1 cellular context compared by ENCODE assay signal in the genomic region with DNA sequence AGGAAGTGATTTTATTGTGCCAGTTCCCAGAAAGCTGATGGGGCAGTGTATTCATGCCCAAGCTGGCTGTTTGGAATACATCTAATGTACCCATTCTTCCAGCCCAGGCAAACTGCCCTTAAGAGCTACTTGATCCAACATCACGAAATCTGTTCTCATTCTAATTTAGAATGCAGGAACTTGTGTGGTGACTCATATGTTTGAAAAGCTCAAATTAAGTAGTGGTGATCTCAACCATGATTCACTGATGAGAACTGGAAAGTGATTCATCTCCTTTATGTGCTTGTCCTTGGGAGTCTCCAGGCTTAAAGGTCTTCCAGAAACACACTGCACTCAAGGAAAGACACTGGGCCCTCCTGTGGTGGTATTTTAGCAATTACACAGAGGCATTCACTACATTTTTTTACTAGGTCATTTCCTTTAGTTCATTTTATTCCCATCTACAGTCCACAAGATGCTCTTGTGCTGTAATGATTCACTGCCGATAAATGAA.
TF ChIP-seq lines count a peak whose summit lies in the region.

No MANE protein-coding gene starts in this region.

TF ChIP-seq in HEK293, 187 proteins besides CTCF, POLR2A, EP300 and RAD21 (continued from another document and continues in another):
- TF ChIP-seq, protein P1, sequence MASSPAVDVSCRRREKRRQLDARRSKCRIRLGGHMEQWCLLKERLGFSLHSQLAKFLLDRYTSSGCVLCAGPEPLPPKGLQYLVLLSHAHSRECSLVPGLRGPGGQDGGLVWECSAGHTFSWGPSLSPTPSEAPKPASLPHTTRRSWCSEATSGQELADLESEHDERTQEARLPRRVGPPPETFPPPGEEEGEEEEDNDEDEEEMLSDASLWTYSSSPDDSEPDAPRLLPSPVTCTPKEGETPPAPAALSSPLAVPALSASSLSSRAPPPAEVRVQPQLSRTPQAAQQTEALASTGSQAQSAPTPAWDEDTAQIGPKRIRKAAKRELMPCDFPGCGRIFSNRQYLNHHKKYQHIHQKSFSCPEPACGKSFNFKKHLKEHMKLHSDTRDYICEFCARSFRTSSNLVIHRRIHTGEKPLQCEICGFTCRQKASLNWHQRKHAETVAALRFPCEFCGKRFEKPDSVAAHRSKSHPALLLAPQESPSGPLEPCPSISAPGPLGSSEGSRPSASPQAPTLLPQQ (tag by site-specific recombination; IDR thresholded peaks at IDR 0.05), result peak; percentile 88
- TF ChIP-seq ZNF248 (tag by site-specific recombination; IDR thresholded peaks at IDR 0.05) (no peak), PRDM1 (tag by site-specific recombination; IDR thresholded peaks at IDR 0.05) (peak; percentile 81), ZNF624 (tag by site-specific recombination; IDR thresholded peaks at IDR 0.05) (no peak), ZNF341 (tag by site-specific recombination; IDR thresholded peaks at IDR 0.05; ENCODE audit: low read depth) (no peak), ZNF202 (tag by site-specific recombination; IDR thresholded peaks at IDR 0.05; ENCODE audit: borderline replicate concordance) (no peak), ZNF501 (tag by site-specific recombination; IDR thresholded peaks at IDR 0.05) (0 out of 2 replicates have a peak, but pooled peaks have one; percentile 50), ZNF571 (tag by site-specific recombination; IDR thresholded peaks at IDR 0.05) (no peak), ZNF837 (tag by site-specific recombination; IDR thresholded peaks at IDR 0.05) (no peak), FEZF1 (tag by site-specific recombination; IDR thresholded peaks at IDR 0.05) (peak; percentile 45), ZNF24 (tag by site-specific recombination; IDR thresholded peaks at IDR 0.05) (peak; percentile 98), SALL2 (tag by site-specific recombination; IDR thresholded peaks at IDR 0.05; ENCODE audit: borderline replicate concordance) (no peak), ZNF433 (tag by site-specific recombination; IDR thresholded peaks at IDR 0.05; ENCODE audit: low read depth) (no peak), ZNF2 (tag by site-specific recombination; IDR thresholded peaks at IDR 0.05) (peak; percentile 83), ZNF311 (tag by site-specific recombination; IDR thresholded peaks at IDR 0.05; ENCODE audit: borderline replicate concordance) (no peak), ZNF350 (tag by site-specific recombination; IDR thresholded peaks at IDR 0.05) (no peak), GLI4 (tag by site-specific recombination; IDR thresholded peaks at IDR 0.05) (no peak), ZNF324 (tag by site-specific recombination; IDR thresholded peaks at IDR 0.05) (peak; percentile 97), ZFP69B (tag by site-specific recombination; IDR thresholded peaks at IDR 0.05) (peak; percentile 81), ZNF621 (tag by site-specific recombination; IDR thresholded peaks at IDR 0.05) (no peak), ZNF335 (tag by site-specific recombination; conservative IDR thresholded peaks at IDR 0.05) (peak; percentile 33), ZSCAN16 (tag by site-specific recombination; IDR thresholded peaks at IDR 0.05) (no peak), ZIC2 (tag by site-specific recombination; IDR thresholded peaks at IDR 0.05) (no peak), ZSCAN30 (tag by site-specific recombination; IDR thresholded peaks at IDR 0.05) (peak; percentile 52; the same call in 1 of the 2 replicates), ZNF596 (tag by site-specific recombination; IDR thresholded peaks at IDR 0.05) (no peak), ZNF544 (tag by site-specific recombination; IDR thresholded peaks at IDR 0.05) (no peak), ZNF133 (tag by site-specific recombination; IDR thresholded peaks at IDR 0.05) (no peak), GLIS1 (tag by site-specific recombination; IDR thresholded peaks at IDR 0.05) (peak; percentile 76), SCRT2 (tag by site-specific recombination; IDR thresholded peaks at IDR 0.05) (no peak), ZBTB7A (tag by site-specific recombination; IDR thresholded peaks at IDR 0.05; ENCODE audit: low read depth) (no peak), ZNF660 (tag by site-specific recombination; IDR thresholded peaks at IDR 0.05) (peak; percentile 99), MZF1 (tag by site-specific recombination; IDR thresholded peaks at IDR 0.05; ENCODE audit: borderline replicate concordance) (peak; percentile 50; the same call in 1 of the 2 replicates), ZNF677 (tag by site-specific recombination; IDR thresholded peaks at IDR 0.05) (no peak), TRIM28 (IDR thresholded peaks at IDR 0.05; ENCODE audit: borderline replicate concordance, low read length) (peak; percentile 76; the same call in 1 of the 2 replicates), ZNF366 (tag by site-specific recombination; conservative IDR thresholded peaks at IDR 0.05) (peak; percentile 95), KLF1 (tag by site-specific recombination; IDR thresholded peaks at IDR 0.05) (no peak), ZNF549 (tag by site-specific recombination; IDR thresholded peaks at IDR 0.05) (no peak), TCF7L2 (IDR thresholded peaks at IDR 0.05; ENCODE audit: borderline replicate concordance, low read depth, low read length) (no peak), ZNF23 (tag by site-specific recombination; IDR thresholded peaks at IDR 0.05; ENCODE audit: borderline replicate concordance) (no peak), ZNF292 (tag by site-specific recombination; IDR thresholded peaks at IDR 0.05; ENCODE audit: borderline replicate concordance, low read depth) (no peak), ZNF121 (tag by site-specific recombination; IDR thresholded peaks at IDR 0.05) (no peak), ZFHX2 (tag by site-specific recombination; conservative IDR thresholded peaks at IDR 0.05) (no peak), ZXDB (tag by site-specific recombination; IDR thresholded peaks at IDR 0.05) (peak; percentile 75), ZNF510 (tag by site-specific recombination; IDR thresholded peaks at IDR 0.05; ENCODE audit: insufficient replicate concordance) (no peak), ZNF600 (tag by site-specific recombination; IDR thresholded peaks at IDR 0.05) (peak; percentile 69), ZNF175 (tag by site-specific recombination; IDR thresholded peaks at IDR 0.05) (no peak), SP7 (tag by site-specific recombination; IDR thresholded peaks at IDR 0.05) (peak; percentile 98), ZNF112 (tag by site-specific recombination; IDR thresholded peaks at IDR 0.05) (no peak), ZNF37A (tag by site-specific recombination; IDR thresholded peaks at IDR 0.05) (0 out of 2 replicates have a peak, but pooled peaks have one; percentile 19), ZNF302 (tag by site-specific recombination; IDR thresholded peaks at IDR 0.05; ENCODE audit: low read depth) (no peak), ZNF629 (tag by site-specific recombination; IDR thresholded peaks at IDR 0.05) (peak; percentile 96), ZNF792 (tag by site-specific recombination; IDR thresholded peaks at IDR 0.05) (peak; percentile 26; the same call in 1 of the 2 replicates), ZNF785 (tag by site-specific recombination; IDR thresholded peaks at IDR 0.05) (no peak), ZNF701 (tag by site-specific recombination; IDR thresholded peaks at IDR 0.05) (no peak), SP3 (tag by site-specific recombination; IDR thresholded peaks at IDR 0.05) (peak; percentile 45), ZNF354C (tag by site-specific recombination; IDR thresholded peaks at IDR 0.05; ENCODE audit: borderline replicate concordance, low read depth) (no peak), ZNF560 (tag by site-specific recombination; IDR thresholded peaks at IDR 0.05; ENCODE audit: borderline replicate concordance) (no peak), IKZF3 (tag by site-specific recombination; IDR thresholded peaks at IDR 0.05) (peak; percentile 95), KLF10 (tag by site-specific recombination; IDR thresholded peaks at IDR 0.05) (peak; percentile 68; the same call in 1 of the 2 replicates), ZNF10 (tag by site-specific recombination; IDR thresholded peaks at IDR 0.05) (no peak), ZNF776 (tag by site-specific recombination; IDR thresholded peaks at IDR 0.05; ENCODE audit: borderline replicate concordance) (no peak)
- TF ChIP-seq, protein P2, sequence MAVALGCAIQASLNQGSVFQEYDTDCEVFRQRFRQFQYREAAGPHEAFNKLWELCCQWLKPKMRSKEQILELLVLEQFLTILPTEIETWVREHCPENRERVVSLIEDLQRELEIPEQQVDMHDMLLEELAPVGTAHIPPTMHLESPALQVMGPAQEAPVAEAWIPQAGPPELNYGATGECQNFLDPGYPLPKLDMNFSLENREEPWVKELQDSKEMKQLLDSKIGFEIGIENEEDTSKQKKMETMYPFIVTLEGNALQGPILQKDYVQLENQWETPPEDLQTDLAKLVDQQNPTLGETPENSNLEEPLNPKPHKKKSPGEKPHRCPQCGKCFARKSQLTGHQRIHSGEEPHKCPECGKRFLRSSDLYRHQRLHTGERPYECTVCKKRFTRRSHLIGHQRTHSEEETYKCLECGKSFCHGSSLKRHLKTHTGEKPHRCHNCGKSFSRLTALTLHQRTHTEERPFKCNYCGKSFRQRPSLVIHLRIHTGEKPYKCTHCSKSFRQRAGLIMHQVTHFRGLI (tag by site-specific recombination; IDR thresholded peaks at IDR 0.05), result 0 out of 2 replicates have a peak, but pooled peaks have one; percentile 55
- TF ChIP-seq, protein P3, sequence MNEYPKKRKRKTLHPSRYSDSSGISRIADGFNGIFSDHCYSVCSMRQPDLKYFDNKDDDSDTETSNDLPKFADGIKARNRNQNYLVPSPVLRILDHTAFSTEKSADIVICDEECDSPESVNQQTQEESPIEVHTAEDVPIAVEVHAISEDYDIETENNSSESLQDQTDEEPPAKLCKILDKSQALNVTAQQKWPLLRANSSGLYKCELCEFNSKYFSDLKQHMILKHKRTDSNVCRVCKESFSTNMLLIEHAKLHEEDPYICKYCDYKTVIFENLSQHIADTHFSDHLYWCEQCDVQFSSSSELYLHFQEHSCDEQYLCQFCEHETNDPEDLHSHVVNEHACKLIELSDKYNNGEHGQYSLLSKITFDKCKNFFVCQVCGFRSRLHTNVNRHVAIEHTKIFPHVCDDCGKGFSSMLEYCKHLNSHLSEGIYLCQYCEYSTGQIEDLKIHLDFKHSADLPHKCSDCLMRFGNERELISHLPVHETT (tag by site-specific recombination; IDR thresholded peaks at IDR 0.05), result peak; percentile 93
- TF ChIP-seq, protein P4, sequence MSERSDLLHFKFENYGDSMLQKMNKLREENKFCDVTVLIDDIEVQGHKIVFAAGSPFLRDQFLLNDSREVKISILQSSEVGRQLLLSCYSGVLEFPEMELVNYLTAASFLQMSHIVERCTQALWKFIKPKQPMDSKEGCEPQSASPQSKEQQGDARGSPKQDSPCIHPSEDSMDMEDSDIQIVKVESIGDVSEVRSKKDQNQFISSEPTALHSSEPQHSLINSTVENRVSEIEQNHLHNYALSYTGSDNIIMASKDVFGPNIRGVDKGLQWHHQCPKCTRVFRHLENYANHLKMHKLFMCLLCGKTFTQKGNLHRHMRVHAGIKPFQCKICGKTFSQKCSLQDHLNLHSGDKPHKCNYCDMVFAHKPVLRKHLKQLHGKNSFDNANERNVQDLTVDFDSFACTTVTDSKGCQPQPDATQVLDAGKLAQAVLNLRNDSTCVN (tag by site-specific recombination; optimal IDR thresholded peaks at IDR 0.05), result no peak
- TF ChIP-seq, protein P5, sequence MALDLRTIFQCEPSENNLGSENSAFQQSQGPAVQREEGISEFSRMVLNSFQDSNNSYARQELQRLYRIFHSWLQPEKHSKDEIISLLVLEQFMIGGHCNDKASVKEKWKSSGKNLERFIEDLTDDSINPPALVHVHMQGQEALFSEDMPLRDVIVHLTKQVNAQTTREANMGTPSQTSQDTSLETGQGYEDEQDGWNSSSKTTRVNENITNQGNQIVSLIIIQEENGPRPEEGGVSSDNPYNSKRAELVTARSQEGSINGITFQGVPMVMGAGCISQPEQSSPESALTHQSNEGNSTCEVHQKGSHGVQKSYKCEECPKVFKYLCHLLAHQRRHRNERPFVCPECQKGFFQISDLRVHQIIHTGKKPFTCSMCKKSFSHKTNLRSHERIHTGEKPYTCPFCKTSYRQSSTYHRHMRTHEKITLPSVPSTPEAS (tag by site-specific recombination; IDR thresholded peaks at IDR 0.05), result no peak; the same call in 1 of the 2 replicates
- TF ChIP-seq, protein P6, sequence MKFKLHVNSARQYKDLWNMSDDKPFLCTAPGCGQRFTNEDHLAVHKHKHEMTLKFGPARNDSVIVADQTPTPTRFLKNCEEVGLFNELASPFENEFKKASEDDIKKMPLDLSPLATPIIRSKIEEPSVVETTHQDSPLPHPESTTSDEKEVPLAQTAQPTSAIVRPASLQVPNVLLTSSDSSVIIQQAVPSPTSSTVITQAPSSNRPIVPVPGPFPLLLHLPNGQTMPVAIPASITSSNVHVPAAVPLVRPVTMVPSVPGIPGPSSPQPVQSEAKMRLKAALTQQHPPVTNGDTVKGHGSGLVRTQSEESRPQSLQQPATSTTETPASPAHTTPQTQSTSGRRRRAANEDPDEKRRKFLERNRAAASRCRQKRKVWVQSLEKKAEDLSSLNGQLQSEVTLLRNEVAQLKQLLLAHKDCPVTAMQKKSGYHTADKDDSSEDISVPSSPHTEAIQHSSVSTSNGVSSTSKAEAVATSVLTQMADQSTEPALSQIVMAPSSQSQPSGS (tag by site-specific recombination; IDR thresholded peaks at IDR 0.05; ENCODE audit: low read depth), result peak; percentile 82
- TF ChIP-seq, protein P7, sequence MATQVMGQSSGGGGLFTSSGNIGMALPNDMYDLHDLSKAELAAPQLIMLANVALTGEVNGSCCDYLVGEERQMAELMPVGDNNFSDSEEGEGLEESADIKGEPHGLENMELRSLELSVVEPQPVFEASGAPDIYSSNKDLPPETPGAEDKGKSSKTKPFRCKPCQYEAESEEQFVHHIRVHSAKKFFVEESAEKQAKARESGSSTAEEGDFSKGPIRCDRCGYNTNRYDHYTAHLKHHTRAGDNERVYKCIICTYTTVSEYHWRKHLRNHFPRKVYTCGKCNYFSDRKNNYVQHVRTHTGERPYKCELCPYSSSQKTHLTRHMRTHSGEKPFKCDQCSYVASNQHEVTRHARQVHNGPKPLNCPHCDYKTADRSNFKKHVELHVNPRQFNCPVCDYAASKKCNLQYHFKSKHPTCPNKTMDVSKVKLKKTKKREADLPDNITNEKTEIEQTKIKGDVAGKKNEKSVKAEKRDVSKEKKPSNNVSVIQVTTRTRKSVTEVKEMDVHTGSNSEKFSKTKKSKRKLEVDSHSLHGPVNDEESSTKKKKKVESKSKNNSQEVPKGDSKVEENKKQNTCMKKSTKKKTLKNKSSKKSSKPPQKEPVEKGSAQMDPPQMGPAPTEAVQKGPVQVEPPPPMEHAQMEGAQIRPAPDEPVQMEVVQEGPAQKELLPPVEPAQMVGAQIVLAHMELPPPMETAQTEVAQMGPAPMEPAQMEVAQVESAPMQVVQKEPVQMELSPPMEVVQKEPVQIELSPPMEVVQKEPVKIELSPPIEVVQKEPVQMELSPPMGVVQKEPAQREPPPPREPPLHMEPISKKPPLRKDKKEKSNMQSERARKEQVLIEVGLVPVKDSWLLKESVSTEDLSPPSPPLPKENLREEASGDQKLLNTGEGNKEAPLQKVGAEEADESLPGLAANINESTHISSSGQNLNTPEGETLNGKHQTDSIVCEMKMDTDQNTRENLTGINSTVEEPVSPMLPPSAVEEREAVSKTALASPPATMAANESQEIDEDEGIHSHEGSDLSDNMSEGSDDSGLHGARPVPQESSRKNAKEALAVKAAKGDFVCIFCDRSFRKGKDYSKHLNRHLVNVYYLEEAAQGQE (tag by site-specific recombination; IDR thresholded peaks at IDR 0.05), result no peak
